Comparison of ENCODE assay signal across 24 cellular contexts in genomic region chr3:75727985-75728384, GRCh38. TPM values are rescaled to one million over a fixed set of nuclear protein-coding genes. Genes with fewer than 3 reads are reported as not detected.
DNase-seq lines count a peak whose midpoint lies in the region; ATAC-seq, FAIRE-seq and TF ChIP-seq lines count a peak whose summit lies in the region.
"Had no signal": no experiment of that assay in that cellular context is flagged by ENCODE, and none has a peak within 500 bp of the region (broad histone marks: within the 10 kb centered on the region; RNA-seq: fewer than 3 reads in every experiment).

No MANE protein-coding gene starts in this region.

- no peak for FAIRE-seq in HepG2 (lab: Jason Lieb, UNC)
- FAIRE-seq: GM12878, GM12892, GM18507 had no signal

- H3K9ac ChIP-seq in HepG2 (ENCODE audit: insufficient read depth, low read depth, low read length), result no peak overlapping the region
- H3K9ac ChIP-seq in adipocyte (ENCODE audit: low read length), result no peak overlapping the region
- H3K9ac ChIP-seq: BLaER1 had no signal

- H3K4me1 ChIP-seq in HepG2 (ENCODE audit: insufficient read depth, low read length), result no peaks in the 10 kb centered on the region
- H3K4me1 ChIP-seq in right lobe of liver, result no peaks in the 10 kb centered on the region
- H3K4me1 ChIP-seq in adipocyte (ENCODE audit: control insufficient read depth, insufficient read depth, low read length), result no peaks in the 10 kb centered on the region
- H3K4me1 ChIP-seq: BE2C, BLaER1 had no signal

- CTCF ChIA-PET in HepG2 (lab: Yijun Ruan, JAX; ENCODE audit: low intra/inter-chr PET ratio, low total read pairs), result no interaction called here

- H3K27me3 ChIP-seq in HepG2 (ENCODE audit: control insufficient read depth in 1 of 2, insufficient read depth in 2 of 2, low read length in 2 of 2) (no peaks in the 10 kb centered on the region), right lobe of liver (no peaks in the 10 kb centered on the region), adipocyte (replicated peaks; ENCODE audit: control insufficient read depth, insufficient read depth, low read length) (no peaks in the 10 kb centered on the region)
- H3K27me3 ChIP-seq: BE2C, BLaER1 had no signal

- DNase-seq in HepG2 (ENCODE audit: low spot score) (no peak), right lobe of liver (no peak), adipocyte (ENCODE audit: low read depth) (no peak), sciatic nerve (ENCODE audit: low spot score) (no peak)
- DNase-seq: ACHN; BE2C; C1 segment of cervical spinal cord; CD4-positive, alpha-beta memory T cell; CD4-positive, CD25-positive, alpha-beta regulatory T cell; CD8-positive, alpha-beta memory T cell; COR-L47; DMS 273 treated with DMSO at 0.1 percent for 48 hours; DMS153; DMS53; DMS79; DND-41; EL; GDM1 had no signal

- no peaks in the 10 kb centered on the region for H3K79me2 ChIP-seq in HepG2 (ENCODE audit: insufficient read depth, low read length)

- intact Hi-C loops in HepG2 (cut with micrococcal nuclease; ENCODE audit: unreplicated experiment) (no loop called here), right lobe of liver (cut with DNase I) (no loop called here), sciatic nerve (cut with DNase I) (no loop called here)

- H3K36me3 ChIP-seq in HepG2 (replicated peaks in 1 of 2; ENCODE audit: control insufficient read depth in 1 of 2, insufficient read depth in 2 of 2, low read length in 2 of 2), result no peaks in the 10 kb centered on the region
- H3K36me3 ChIP-seq in right lobe of liver, result peaks cover 0 to 4% (median 0%) of the 10 kb centered on the region in 4 donors
- H3K36me3 ChIP-seq in adipocyte (ENCODE audit: control insufficient read depth, insufficient read depth, low read length, severe bottlenecking), result peaks cover 41% of the 10 kb centered on the region
- H3K36me3 ChIP-seq: BE2C had no signal

- no peak for TF ChIP-seq RAD21 in HepG2 (CRISPR knock-in tag; IDR thresholded peaks at IDR 0.05)

- in situ Hi-C loops in HepG2 (cut with HindIII; ENCODE audit: extremely low pct_ligation_motif_present, low pct_unique_long_range_greater_than_20kb), result no loop called here

- TF ChIP-seq EP300 in HepG2 (IDR thresholded peaks at IDR 0.05; ENCODE audit: low read depth in 2 of 2, low read length in 2 of 2) (no peak), HepG2 (CRISPR knock-in tag; IDR thresholded peaks at IDR 0.05; ENCODE audit: borderline replicate concordance) (no peak)

- no peak overlapping the region for H2AFZ ChIP-seq in HepG2 (ENCODE audit: low read length)

- peaks cover 77% of the 10 kb centered on the region for H3K9me3 ChIP-seq in HepG2 (ENCODE audit: low read length)
- peaks cover 0 to 26% (median 6%) of the 10 kb centered on the region in 4 donors for H3K9me3 ChIP-seq in right lobe of liver
- peaks cover 98% of the 10 kb centered on the region for H3K9me3 ChIP-seq in adipocyte (ENCODE audit: control insufficient read depth, low read length)
- H3K9me3 ChIP-seq: BE2C had no signal

- POLR2A ChIA-PET in HepG2 (lab: Yijun Ruan, JAX), result no interaction called here

- no TSS peak for BruUV-seq in HepG2 (replicated peaks; lab: Mats Ljungman, UMichigan)

- no peak overlapping the region for H3K27ac ChIP-seq in HepG2 (ENCODE audit: extremely low read length, insufficient read depth, low read length)
- H3K27ac ChIP-seq in right lobe of liver, result no peak overlapping the region
- H3K27ac ChIP-seq: 22Rv1, BLaER1 had no signal

- H3K4me2 ChIP-seq in HepG2 (ENCODE audit: low read depth, low read length), result no peak overlapping the region
- H3K4me2 ChIP-seq: BLaER1 had no signal

- H3K4me3 ChIP-seq in HepG2 (replicated peaks in 1 of 3; ENCODE audit: insufficient read depth in 1 of 3, low read depth in 2 of 3, low read length in 3 of 3) (no peak overlapping the region), right lobe of liver (no peak overlapping the region), adipocyte (ENCODE audit: low read length) (peak overlapping the region; percentile 44)
- H3K4me3 ChIP-seq: BLaER1, GM12878 had no signal

- ATAC-seq in HepG2 (no peak), right lobe of liver (no peak), GM21576 (IDR thresholded peaks at IDR 0.05; ENCODE audit: unreplicated experiment) (no peak), sciatic nerve (no peak)
- ATAC-seq: GM12878 had no signal

- TF ChIP-seq POLR2A in HepG2 (IDR thresholded peaks at IDR 0.05; ENCODE audit: insufficient read depth in 1 of 2, low read depth in 2 of 2, low read length in 2 of 2) (no peak), right lobe of liver (IDR thresholded peaks at IDR 0.05) (no peak)

- no peaks in the 10 kb centered on the region for H4K20me1 ChIP-seq in HepG2 (ENCODE audit: insufficient read depth, low read length)
- H4K20me1 ChIP-seq: BLaER1 had no signal

- 18% methylated on average over 2 of the region's 2 CpGs for WGBS in HepG2 (ENCODE audit: low lambda C conversion rate)
- WGBS in right lobe of liver (ENCODE audit: insufficient coverage, low coverage, low lambda C conversion rate, missing lambda C conversion rate), result 91% methylated on average over 2 of the region's 2 CpGs

- TF ChIP-seq CTCF in HepG2 (CRISPR knock-in tag; IDR thresholded peaks at IDR 0.05), result no peak
- TF ChIP-seq CTCF in right lobe of liver (IDR thresholded peaks at IDR 0.05), result no peak

TF ChIP-seq in HepG2, 621 proteins besides CTCF, POLR2A, EP300 and RAD21:
- TF ChIP-seq ETV6 (CRISPR knock-in tag; conservative IDR thresholded peaks at IDR 0.05) (no peak), MAFK (conservative IDR thresholded peaks at IDR 0.05 in 1 of 2, IDR thresholded peaks at IDR 0.05 in 1 of 2; ENCODE audit: low read length in 2 of 2) (peak; percentile 46 to 76; a peak in 3 of 4 replicates), MAFF (IDR thresholded peaks at IDR 0.05; ENCODE audit: low read depth, low read length) (peak; percentile 60)
TF ChIP-seq in HepG2: peak in this region for 2.

RNA-seq across cellular contexts. Expression of gene ZNF717, which starts 57.4 kb away (rescaled TPM):
- total RNA-seq in HepG2 (2016; rRNA removed; fragmentation: Illumina TruSeq; extraction: Trizol) (not detected in 2 replicates), right lobe of liver (1 to 10 TPM; 4.3 to 9.2 (median 5.3) TPM), sciatic nerve (23.9 TPM)
- total RNA-seq in HepG2 (2016; cell fraction: cytosol; rRNA removed; fragmentation: Illumina TruSeq; extraction: Trizol; ENCODE audit: low read depth), result not detected in 2 replicates
- total RNA-seq in HepG2 (2016; cell fraction: insoluble cytoplasmic fraction; rRNA removed; fragmentation: Illumina TruSeq; extraction: Trizol), result not detected in 2 replicates
- not detected in 2 replicates for total RNA-seq in HepG2 (2016; cell fraction: membrane; rRNA removed; fragmentation: Illumina TruSeq; extraction: Trizol)
- total RNA-seq in HepG2 (2016; cell fraction: nucleus; rRNA removed; fragmentation: Illumina TruSeq; extraction: Trizol), result not detected in 2 replicates
- 0.10 TPM in 1 of 2 replicates, not detected in the other for polyA plus RNA-seq in HepG2 (2011; rRNA removed)
- polyA plus RNA-seq in HepG2 (2011; cell fraction: cytosol; rRNA removed), result not detected in 2 replicates
- not detected in 2 replicates for polyA plus RNA-seq in HepG2 (2011; cell fraction: nucleus; rRNA removed)
- polyA plus RNA-seq in HepG2 (2012), result not detected in 2 replicates
- polyA plus RNA-seq in HepG2 (2016; cell fraction: cytosol; fragmentation: Illumina TruSeq; extraction: Trizol; ENCODE audit: low read depth), result not detected in 2 replicates
- not detected in 2 replicates for polyA plus RNA-seq in HepG2 (2016; cell fraction: insoluble cytoplasmic fraction; fragmentation: Illumina TruSeq; extraction: Trizol; ENCODE audit: low read depth)
- not detected in 2 replicates for polyA plus RNA-seq in HepG2 (2016; cell fraction: membrane; fragmentation: Illumina TruSeq; extraction: Trizol; ENCODE audit: low read depth)
- not detected in 2 replicates for polyA plus RNA-seq in HepG2 (2016; cell fraction: nucleus; fragmentation: Illumina TruSeq; extraction: Trizol; ENCODE audit: insufficient read depth, low read depth)
- polyA minus RNA-seq in HepG2 (2011; rRNA and poly(A)+ RNA removed; ENCODE audit: low replicate concordance), result 0.06 TPM in 1 of 2 replicates, not detected in the other
- not detected in 2 replicates for polyA minus RNA-seq in HepG2 (2011; cell fraction: cytosol; rRNA and poly(A)+ RNA removed)
- polyA minus RNA-seq in HepG2 (2011; cell fraction: nucleus; rRNA and poly(A)+ RNA removed), result not detected in 2 replicates
